1 cellular context compared by ENCODE assay signal in the genomic region with DNA sequence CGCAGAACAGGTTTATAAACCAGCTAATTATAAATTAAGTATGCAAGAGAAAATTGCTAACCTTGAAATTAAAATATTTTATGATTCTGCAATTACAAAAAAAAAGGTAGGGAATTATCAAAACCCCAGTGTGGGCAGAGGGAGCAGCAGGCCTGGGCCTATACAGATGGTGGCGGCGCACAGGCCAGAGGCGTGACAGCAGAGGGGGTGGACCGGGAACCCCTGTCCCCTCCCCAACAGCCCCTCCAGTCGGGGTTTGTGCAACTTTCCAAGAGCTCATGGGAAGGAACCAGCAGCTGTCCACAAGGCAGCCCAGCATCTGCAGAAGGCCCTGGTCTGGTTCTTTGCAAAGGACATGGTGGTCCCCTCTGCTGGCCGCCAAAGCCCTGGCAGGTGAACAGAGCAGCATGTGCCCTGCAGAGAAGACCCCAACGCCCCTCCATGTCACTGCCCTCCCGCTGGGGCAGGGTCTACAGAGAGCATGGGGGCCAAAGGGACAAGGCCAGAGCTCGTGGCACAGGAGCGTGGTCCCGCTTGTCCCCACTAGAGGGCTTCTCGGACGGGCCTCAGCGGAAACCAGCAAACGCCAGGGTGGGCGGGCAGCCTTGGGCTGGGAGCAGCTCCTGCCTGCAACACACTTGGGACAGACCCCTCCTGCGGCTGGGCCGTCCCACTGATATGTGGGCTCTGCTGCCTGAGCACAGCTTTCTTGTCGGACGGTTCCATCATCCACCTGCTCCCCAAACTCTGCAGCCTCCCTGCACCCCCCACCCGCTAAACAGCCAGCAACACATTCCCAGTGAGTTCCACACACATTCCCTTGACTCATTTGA.
TF ChIP-seq lines count a peak whose summit lies in the region.

No MANE protein-coding gene starts in this region.

TF ChIP-seq in GM23338, 12 proteins besides CTCF, POLR2A, EP300 and RAD21 (continued from another document):
- TF ChIP-seq ZNF462 (CRISPR knock-in tag; IDR thresholded peaks at IDR 0.05) (no peak), ETS1 (IDR thresholded peaks at IDR 0.05) (no peak), POLR2AphosphoS5 (IDR thresholded peaks at IDR 0.05; ENCODE audit: low read depth) (no peak), ZNF114 (CRISPR knock-in tag; IDR thresholded peaks at IDR 0.05) (no peak), JUNB (IDR thresholded peaks at IDR 0.05; ENCODE audit: unreplicated experiment) (no peak), STAT1 (IDR thresholded peaks at IDR 0.05; ENCODE audit: unreplicated experiment) (no peak), EZH2phosphoT487 (IDR thresholded peaks at IDR 0.05; ENCODE audit: unreplicated experiment) (no peak), CREB1 (CRISPR knock-in tag; IDR thresholded peaks at IDR 0.05; ENCODE audit: low read depth) (no peak)
